8 cellular contexts compared by ENCODE assay signal in the genomic region with DNA sequence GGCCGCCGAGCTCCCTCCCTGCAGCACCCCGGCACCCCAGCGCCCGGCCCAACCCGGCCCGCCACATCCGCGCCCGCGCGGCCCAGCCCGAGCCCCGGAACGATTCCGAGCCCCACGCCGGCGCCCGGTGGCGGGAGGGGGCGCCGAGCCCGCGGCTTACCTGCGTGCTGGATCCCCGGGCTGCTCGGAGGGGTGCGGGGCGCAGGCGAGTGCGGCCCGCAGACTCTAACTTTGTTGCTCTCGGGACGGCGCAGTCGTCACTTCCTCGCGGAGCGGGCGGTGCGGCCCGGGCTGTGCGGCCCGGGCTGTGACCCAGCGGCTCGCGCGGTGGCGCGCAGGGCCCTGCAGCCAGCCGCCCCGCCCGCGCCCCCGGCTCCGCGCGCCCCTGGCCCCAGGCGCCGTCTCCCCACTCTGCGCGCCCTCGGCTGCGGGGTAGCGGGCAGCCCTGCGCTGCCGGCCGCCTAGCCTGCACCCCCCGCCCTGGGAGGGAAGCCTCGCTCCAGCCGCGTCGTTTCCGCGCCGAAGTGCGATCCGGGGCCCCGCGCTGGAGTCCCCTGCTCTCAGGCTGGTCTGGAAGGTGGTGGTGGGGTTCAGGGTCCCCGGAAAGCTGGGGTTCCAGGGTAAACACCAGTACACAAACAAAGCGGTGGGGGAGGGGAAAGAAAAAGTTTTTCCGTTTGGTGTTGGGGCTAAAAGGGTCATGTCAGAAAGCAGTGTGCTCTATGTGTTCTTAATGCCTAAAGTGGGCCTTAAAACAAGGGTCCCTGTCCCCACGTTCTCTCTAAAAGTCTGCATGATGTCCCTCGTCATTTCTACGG.
DNase-seq lines count a peak whose midpoint lies in the region; ATAC-seq and TF ChIP-seq lines count a peak whose summit lies in the region.

No MANE protein-coding gene starts in this region.

- peak overlapping the region; percentile 39 for H3K4me2 ChIP-seq in neural cell (ENCODE audit: low read length)

- peaks cover 58 to 66% (median 61%) of the 10 kb centered on the region in 3 donors for H3K4me1 Mint-ChIP-seq in CD8-positive, alpha-beta memory T cell
- peaks cover 41% of the 10 kb centered on the region for H3K4me1 Mint-ChIP-seq in activated T-helper 17 cell treated with anti-CD3 and anti-CD28 coated beads, Interleukin-2, amount 50 U/mL, for 72 hours
- H3K4me1 Mint-ChIP-seq in type B pancreatic cell (ENCODE audit: unreplicated experiment): peaks cover 63% of the 10 kb centered on the region

- peaks cover 3% of the 10 kb centered on the region for H3F3A ChIP-seq in neural cell (ENCODE audit: insufficient read depth, low read length, poor library complexity, severe bottlenecking)

- H3K9me3 Mint-ChIP-seq in CD8-positive, alpha-beta memory T cell: no peaks in the 10 kb centered on the region
- H3K9me3 Mint-ChIP-seq in activated T-helper 17 cell treated with anti-CD3 and anti-CD28 coated beads, Interleukin-2, amount 50 U/mL, for 72 hours: no peaks in the 10 kb centered on the region
- H3K9me3 Mint-ChIP-seq in type B pancreatic cell: no peaks in the 10 kb centered on the region

- TF ChIP-seq EP300 in neural cell (conservative IDR thresholded peaks at IDR 0.05; ENCODE audit: poor library complexity, severe bottlenecking): no peak

- H3K9me2 ChIP-seq in neural cell (ENCODE audit: insufficient read depth, low read length): no peaks in the 10 kb centered on the region

- CTCF ChIA-PET in CD8-positive, alpha-beta memory T cell (lab: Charles Lee): interaction anchor here (0.7 to 21.7 kb wide), 15 partner anchors 9 to 101 kb away, joined by 3 to 358 read pairs (median 4); a partner anchor contains a TSS

- no peaks in the 10 kb centered on the region for H3K27me3 ChIP-seq in CD8-positive, alpha-beta memory T cell (ENCODE audit: insufficient read depth, low read length, poor library complexity, severe bottlenecking)
- peaks cover 28% of the 10 kb centered on the region for H3K27me3 ChIP-seq in neural cell (ENCODE audit: insufficient read depth, low read depth, low read length)

- peak overlapping the region; percentile 90 to 99 (median 98) for H3K4me3 Mint-ChIP-seq in CD8-positive, alpha-beta memory T cell
- H3K4me3 Mint-ChIP-seq in activated T-helper 17 cell treated with anti-CD3 and anti-CD28 coated beads, Interleukin-2, amount 50 U/mL, for 72 hours: peak overlapping the region; percentile 96
- peak overlapping the region; percentile 94 for H3K4me3 Mint-ChIP-seq in type B pancreatic cell

- peak overlapping the region; percentile 95 to 100 (median 100) for H3K27ac Mint-ChIP-seq in CD8-positive, alpha-beta memory T cell
- peak overlapping the region; percentile 97 for H3K27ac Mint-ChIP-seq in activated T-helper 17 cell treated with anti-CD3 and anti-CD28 coated beads, Interleukin-2, amount 50 U/mL, for 72 hours
- peak overlapping the region; percentile 95 for H3K27ac Mint-ChIP-seq in type B pancreatic cell

- peak; percentile 30 for ATAC-seq in GM21515 (IDR thresholded peaks at IDR 0.05; ENCODE audit: unreplicated experiment)
- peak; percentile 64 for ATAC-seq in activated T-helper 17 cell treated with anti-CD3 and anti-CD28 coated beads, Interleukin-2, amount 50 U/mL, for 72 hours (replicated peaks)

- H4K20me1 ChIP-seq in neural cell (ENCODE audit: insufficient read depth): no peaks in the 10 kb centered on the region

- TF ChIP-seq RAD21 in neural cell (conservative IDR thresholded peaks at IDR 0.05): no peak

- no peak overlapping the region for H2AFZ ChIP-seq in neural cell (ENCODE audit: low read depth, low read length)

- H3K9me3 ChIP-seq in CD8-positive, alpha-beta memory T cell (ENCODE audit: low read length): no peaks in the 10 kb centered on the region
- no peaks in the 10 kb centered on the region for H3K9me3 ChIP-seq in neural cell (ENCODE audit: low read length)

- DNase-seq in CD8-positive, alpha-beta memory T cell: peak; percentile 48 to 79 (median 66)
- DNase-seq in NCI-H526 treated with DMSO at 0.1 percent for 48 hours (lab: John Stamatoyannopoulos, UW) (peak; percentile 24), fibroblast of villous mesenchyme (ENCODE audit: low read depth) (no peak), type B pancreatic cell (ENCODE audit: extremely low spot score, unreplicated experiment) (no peak), hepatic stellate cell (ENCODE audit: low spot score) (no peak)

- H3K36me3 ChIP-seq in CD8-positive, alpha-beta memory T cell (ENCODE audit: insufficient read depth, low read length): no peaks in the 10 kb centered on the region
- no peaks in the 10 kb centered on the region for H3K36me3 ChIP-seq in neural cell (ENCODE audit: insufficient read depth, low read length)

- peaks cover 56% of the 10 kb centered on the region for H3K4me1 ChIP-seq in CD8-positive, alpha-beta memory T cell (ENCODE audit: insufficient read depth, low read length)

- TF ChIP-seq CTCF in fibroblast of villous mesenchyme (IDR thresholded peaks at IDR 0.05; ENCODE audit: insufficient read depth, low read depth, low read length) (no peak), neural cell (IDR thresholded peaks at IDR 0.05; ENCODE audit: poor library complexity, severe bottlenecking) (no peak), type B pancreatic cell (conservative IDR thresholded peaks at IDR 0.05) (no peak)

- H3K9ac ChIP-seq in neural cell (ENCODE audit: low read length): peak overlapping the region; percentile 36

- H3K27me3 Mint-ChIP-seq in CD8-positive, alpha-beta memory T cell: peaks cover 0 to 3% of the 10 kb centered on the region in 2 donors
- no peaks in the 10 kb centered on the region for H3K27me3 Mint-ChIP-seq in activated T-helper 17 cell treated with anti-CD3 and anti-CD28 coated beads, Interleukin-2, amount 50 U/mL, for 72 hours
- H3K27me3 Mint-ChIP-seq in type B pancreatic cell: no peaks in the 10 kb centered on the region

- H3K4me3 ChIP-seq in CD8-positive, alpha-beta memory T cell (ENCODE audit: low read length): peak overlapping the region; percentile 52
- peak overlapping the region; percentile 73 for H3K4me3 ChIP-seq in fibroblast of villous mesenchyme (ENCODE audit: low read depth, low read length)
- H3K4me3 ChIP-seq in neural cell (ENCODE audit: low read length): peak overlapping the region; percentile 65

- H3K36me3 Mint-ChIP-seq in CD8-positive, alpha-beta memory T cell: peaks cover 0 to 14% (median 0%) of the 10 kb centered on the region in 3 donors
- peaks cover 35% of the 10 kb centered on the region for H3K36me3 Mint-ChIP-seq in activated T-helper 17 cell treated with anti-CD3 and anti-CD28 coated beads, Interleukin-2, amount 50 U/mL, for 72 hours (ENCODE audit: low read depth)
- H3K36me3 Mint-ChIP-seq in type B pancreatic cell: no peaks in the 10 kb centered on the region

- H3K79me2 ChIP-seq in neural cell (replicated peaks; ENCODE audit: insufficient read depth, low read length): no peaks in the 10 kb centered on the region

- H3K27ac ChIP-seq in CD8-positive, alpha-beta memory T cell (ENCODE audit: low read depth, low read length): peak overlapping the region; percentile 66
- no peak overlapping the region for H3K27ac ChIP-seq in neural cell (ENCODE audit: low read length)

- POLR2A ChIA-PET in CD8-positive, alpha-beta memory T cell (lab: Charles Lee): interaction anchor here (0.5 to 7.9 kb wide), 16 partner anchors 10 to 217 kb away, joined by 3 to 215 read pairs (median 6); a partner anchor contains a TSS

TF ChIP-seq in neural cell, 6 proteins besides CTCF, POLR2A, EP300 and RAD21:
- TF ChIP-seq POLR2AphosphoS5 (IDR thresholded peaks at IDR 0.05) (peak; percentile 27), EZH2 (IDR thresholded peaks at IDR 0.05; ENCODE audit: borderline replicate concordance, insufficient read depth, low read length, poor library complexity, severe bottlenecking) (no peak), SMC3 (conservative IDR thresholded peaks at IDR 0.05; ENCODE audit: poor library complexity) (no peak)

Comparison
In these comparisons a context has a peak if more than half of its experiments do, and no peak if none do; other contexts are left out.
1. DNase-seq: peak in CD8-positive, alpha-beta memory T cell (5 of 5) and NCI-H526 treated with DMSO at 0.1 percent for 48 hours (single experiment); none in fibroblast of villous mesenchyme (single experiment), type B pancreatic cell (single experiment) and hepatic stellate cell (single experiment).
2. Peak in every context shown above with its lines, with median percentiles within 50 percentile points of each other: H3K4me3 ChIP-seq, H3K27ac Mint-ChIP-seq and H3K4me3 Mint-ChIP-seq.